Comparison of ENCODE assay signal across 8 cellular contexts in genomic region chr4:184097240-184097619, GRCh38.
DNase-seq lines count a peak whose midpoint lies in the region; ATAC-seq, FAIRE-seq and TF ChIP-seq lines count a peak whose summit lies in the region.

No MANE protein-coding gene starts in this region.

- no peaks in the 10 kb centered on the region for H4K20me1 ChIP-seq in DOHH2 (ENCODE audit: control insufficient read depth, insufficient read depth, low read depth, low read length)

- H3K27me3 ChIP-seq in DOHH2 (ENCODE audit: control insufficient read depth, low read length) (no peaks in the 10 kb centered on the region), adrenal gland (no peaks in the 10 kb centered on the region), kidney epithelial cell (ENCODE audit: control insufficient read depth, insufficient read depth, low read length) (peaks cover 4% of the 10 kb centered on the region)

- no peaks in the 10 kb centered on the region for H3F3A ChIP-seq in DOHH2 (ENCODE audit: control insufficient read depth, insufficient read depth)

- intact Hi-C loops in adrenal gland (cut with DNase I), result no loop called here

- H3K4me3 ChIP-seq in DOHH2 (ENCODE audit: low read length) (no peak overlapping the region), HFF-Myc (replicated peaks; ENCODE audit: low read depth, low read length) (no peak overlapping the region), adrenal gland (peak overlapping the region in 1 of 4 donors; percentile 2), kidney epithelial cell (ENCODE audit: low read depth, low read length) (no peak overlapping the region)

- H3K9me2 ChIP-seq in DOHH2 (replicated peaks; ENCODE audit: control insufficient read depth, low read length), result no peaks in the 10 kb centered on the region

- H3K36me3 ChIP-seq in DOHH2 (ENCODE audit: control insufficient read depth, low read length) (no peaks in the 10 kb centered on the region), adrenal gland (replicated peaks in 1 of 2) (no peaks in the 10 kb centered on the region), kidney epithelial cell (ENCODE audit: control insufficient read depth, insufficient read depth, low read length) (no peaks in the 10 kb centered on the region)

- TF ChIP-seq CTCF in DOHH2 (IDR thresholded peaks at IDR 0.05; ENCODE audit: low read depth, low read length, poor library complexity, severe bottlenecking), result peak; percentile 21
- peak; percentile 21 for TF ChIP-seq CTCF in HFF-Myc (IDR thresholded peaks at IDR 0.05; ENCODE audit: low read depth, low read length, missing control alignments)
- peak in 2 of 6 experiments; percentile 11 to 33 for TF ChIP-seq CTCF in adrenal gland (IDR thresholded peaks at IDR 0.05)
- peak; percentile 14 for TF ChIP-seq CTCF in kidney epithelial cell (IDR thresholded peaks at IDR 0.05; ENCODE audit: insufficient read depth, low read length, poor library complexity, severe bottlenecking)

- TF ChIP-seq POLR2A in adrenal gland (IDR thresholded peaks at IDR 0.05) (no peak), GM12891 (IDR thresholded peaks at IDR 0.05; ENCODE audit: low read depth, low read length) (no peak)

- H3K4me1 ChIP-seq in DOHH2 (ENCODE audit: control insufficient read depth, low read length) (no peaks in the 10 kb centered on the region), adrenal gland (replicated peaks in 1 of 2) (peaks cover 7 to 9% of the 10 kb centered on the region in 2 donors)

- H3K27ac ChIP-seq in DOHH2 (ENCODE audit: low read depth, low read length) (no peak overlapping the region), adrenal gland (no peak overlapping the region)

- no peak for ATAC-seq in GM18867 (IDR thresholded peaks at IDR 0.05; ENCODE audit: unreplicated experiment)

- DNase-seq in HFF-Myc (ENCODE audit: extremely low read depth, low read depth) (no peak), adrenal gland (peak; percentile 27 to 76 (median 46)), kidney epithelial cell (ENCODE audit: low read depth) (no peak), GM12891 (ENCODE audit: insufficient read length, low spot score) (no peak), NCI-H2171 (lab: John Stamatoyannopoulos, UW) (no peak)
- peak; percentile 10 to 29 for DNase-seq in stimulated activated CD8-positive, alpha-beta memory T cell treated with anti-CD3 and anti-CD28 coated beads, Interleukin-2, amount 100 ng/mL, for 48 hours (ENCODE audit: low read depth in 2 of 2)

- FAIRE-seq in GM12891 (lab: Jason Lieb, UNC), result no peak

- WGBS in adrenal gland, 4 donors, result 42 to 63% (median 57%) methylated on average over 10 to 27 of the region's 27 CpGs

- no peaks in the 10 kb centered on the region for H3K79me2 ChIP-seq in DOHH2 (ENCODE audit: control insufficient read depth, low read length)

- H3K9me3 ChIP-seq in DOHH2 (ENCODE audit: control insufficient read depth, insufficient read depth, low read length) (no peaks in the 10 kb centered on the region), adrenal gland (replicated peaks in 1 of 3) (no peaks in the 10 kb centered on the region)

- H3K4me2 ChIP-seq in DOHH2 (ENCODE audit: low read length), result no peak overlapping the region

TF ChIP-seq in GM12891, 5 proteins besides CTCF, POLR2A, EP300 and RAD21:
- TF ChIP-seq POU2F2 (IDR thresholded peaks at IDR 0.05; ENCODE audit: low read depth, low read length) (no peak), PAX5 (IDR thresholded peaks at IDR 0.05; ENCODE audit: insufficient read depth, low read length, severe bottlenecking) (no peak), POLR2AphosphoS5 (IDR thresholded peaks at IDR 0.05; ENCODE audit: low read depth, low read length) (no peak)

Comparison
In these comparisons a context has a peak if more than half of its experiments do, and no peak if none do; other contexts are left out.
1. DNase-seq: peak in adrenal gland (7 of 7) and stimulated activated CD8-positive, alpha-beta memory T cell treated with anti-CD3 and anti-CD28 coated beads, Interleukin-2, amount 100 ng/mL, for 48 hours (2 of 2); none in HFF-Myc (single experiment), kidney epithelial cell (single experiment), GM12891 (single experiment) and NCI-H2171 (single experiment).